Comparison of ENCODE assay signal across 20 cellular contexts in genomic region chr2:120775801-120776589, GRCh38. TPM values are rescaled to one million over a fixed set of nuclear protein-coding genes. Genes with fewer than 3 reads are reported as not detected.
"Had no signal": no experiment of that assay in that cellular context is flagged by ENCODE, and none has a peak within 500 bp of the region (broad histone marks: within the 10 kb centered on the region; RNA-seq: fewer than 3 reads in every experiment).

No MANE protein-coding gene starts in this region.

- H3K4me3 ChIP-seq: cardiac muscle cell, ovary, smooth muscle cell, thoracic aorta had no signal

- H3K4me1 Mint-ChIP-seq: activated CD4-positive, alpha-beta T cell treated with anti-CD3 and anti-CD28 coated beads, Interleukin-2, amount 10 ng/mL, durations not matched to agents 7 days and 5 days; activated naive CD4-positive, alpha-beta T cell treated with anti-CD3 and anti-CD28 coated beads, Interleukin-2, amount 10 ng/mL, durations not matched to agents 7 days and 5 days; stimulated activated naive B cell treated with anti-CD40 and anti-IgM and Interleukin-4, amounts not matched to agents 10 μg/mL and 1 μg/mL and 100 μg/mL, for 72 hours had no signal

- H3K9me3 ChIP-seq: ovary, thoracic aorta had no signal

- H3K4me3 Mint-ChIP-seq: activated CD4-positive, alpha-beta T cell treated with anti-CD3 and anti-CD28 coated beads, Interleukin-2, amount 10 ng/mL, durations not matched to agents 7 days and 5 days; activated CD8-positive, alpha-beta T cell treated with anti-CD3 and anti-CD28 coated beads, Interleukin-2, amount 10 ng/mL, durations not matched to agents 7 days and 5 days; activated naive CD4-positive, alpha-beta T cell treated with anti-CD3 and anti-CD28 coated beads, Interleukin-2, amount 10 ng/mL, durations not matched to agents 7 days and 5 days; stimulated activated naive B cell treated with anti-CD40 and anti-IgM and Interleukin-4, amounts not matched to agents 10 μg/mL and 1 μg/mL and 100 μg/mL, for 72 hours; T-helper 1 cell treated with Interleukin-12 subunit alpha and Interleukin-12 subunit beta and Interleukin-4 antibody, amounts not matched to agents 30 μg/mL and 1 μg/mL, for 36 hours had no signal

- H3K4me2 ChIP-seq: smooth muscle cell had no signal

- H3K27me3 ChIP-seq: cardiac muscle cell, ovary had no signal

- H3K36me3 ChIP-seq: cardiac muscle cell, ovary, thoracic aorta had no signal

- ATAC-seq: activated CD4-positive, CD25-positive, alpha-beta regulatory T cell treated with anti-CD3 and anti-CD28 coated beads, Interleukin-2, amount 50 U/mL, for 24 hours; activated CD8-positive, alpha-beta T cell treated with anti-CD3 and anti-CD28 coated beads, Interleukin-2, amount 10 ng/mL, durations not matched to agents 7 days and 5 days; left lobe of liver; sciatic nerve; stimulated activated naive B cell treated with anti-CD40 and anti-IgM and Interleukin-4, amounts not matched to agents 10 μg/mL and 1 μg/mL and 100 μg/mL, for 72 hours had no signal

- DNase-seq: activated CD4-positive, alpha-beta T cell treated with anti-CD3 and anti-CD28 coated beads, Interleukin-2, amount 10 ng/mL, durations not matched to agents 7 days and 5 days; activated CD8-positive, alpha-beta memory T cell treated with anti-CD3 and anti-CD28 coated beads, Interleukin-2, amount 50 U/mL, for 48 hours; activated CD8-positive, alpha-beta T cell treated with anti-CD3 and anti-CD28 coated beads, Interleukin-2, amount 10 ng/mL, durations not matched to agents 7 days and 5 days; activated effector memory CD4-positive, alpha-beta T cell treated with Interleukin-2 at 50 U/mL for 16 hours; activated naive CD4-positive, alpha-beta T cell treated with anti-CD3 and anti-CD28 coated beads, Interleukin-2, amount 10 ng/mL, durations not matched to agents 7 days and 5 days; activated T-cell treated with anti-CD3 and anti-CD28 coated beads, Interleukin-2, amount 50 U/mL, for 48 hours; foreskin fibroblast; hippocampal formation; stimulated activated naive B cell treated with anti-CD40 and anti-IgM and Interleukin-4, amounts not matched to agents 10 μg/mL and 1 μg/mL and 100 μg/mL, for 72 hours had no signal

- H3K9me3 Mint-ChIP-seq: activated CD4-positive, alpha-beta T cell treated with anti-CD3 and anti-CD28 coated beads, Interleukin-2, amount 10 ng/mL, durations not matched to agents 7 days and 5 days; activated naive CD4-positive, alpha-beta T cell treated with anti-CD3 and anti-CD28 coated beads, Interleukin-2, amount 10 ng/mL, durations not matched to agents 7 days and 5 days; stimulated activated naive B cell treated with anti-CD40 and anti-IgM and Interleukin-4, amounts not matched to agents 10 μg/mL and 1 μg/mL and 100 μg/mL, for 72 hours; T-helper 1 cell treated with Interleukin-12 subunit alpha and Interleukin-12 subunit beta and Interleukin-4 antibody, amounts not matched to agents 30 μg/mL and 1 μg/mL, for 36 hours had no signal

- H3K36me3 Mint-ChIP-seq: activated naive CD4-positive, alpha-beta T cell treated with anti-CD3 and anti-CD28 coated beads, Interleukin-2, amount 10 ng/mL, durations not matched to agents 7 days and 5 days; stimulated activated naive B cell treated with anti-CD40 and anti-IgM and Interleukin-4, amounts not matched to agents 10 μg/mL and 1 μg/mL and 100 μg/mL, for 72 hours had no signal

- H3K27me3 Mint-ChIP-seq: activated CD4-positive, alpha-beta T cell treated with anti-CD3 and anti-CD28 coated beads, Interleukin-2, amount 10 ng/mL, durations not matched to agents 7 days and 5 days; activated naive CD4-positive, alpha-beta T cell treated with anti-CD3 and anti-CD28 coated beads, Interleukin-2, amount 10 ng/mL, durations not matched to agents 7 days and 5 days; stimulated activated naive B cell treated with anti-CD40 and anti-IgM and Interleukin-4, amounts not matched to agents 10 μg/mL and 1 μg/mL and 100 μg/mL, for 72 hours had no signal

- H3K27ac ChIP-seq: cardiac muscle cell, epithelial cell of prostate, ovary, thoracic aorta had no signal

- H3K27ac Mint-ChIP-seq: activated CD4-positive, alpha-beta T cell treated with anti-CD3 and anti-CD28 coated beads, Interleukin-2, amount 10 ng/mL, durations not matched to agents 7 days and 5 days; activated CD8-positive, alpha-beta T cell treated with anti-CD3 and anti-CD28 coated beads, Interleukin-2, amount 10 ng/mL, durations not matched to agents 7 days and 5 days; activated naive CD4-positive, alpha-beta T cell treated with anti-CD3 and anti-CD28 coated beads, Interleukin-2, amount 10 ng/mL, durations not matched to agents 7 days and 5 days; stimulated activated naive B cell treated with anti-CD40 and anti-IgM and Interleukin-4, amounts not matched to agents 10 μg/mL and 1 μg/mL and 100 μg/mL, for 72 hours; T-helper 1 cell treated with Interleukin-12 subunit alpha and Interleukin-12 subunit beta and Interleukin-4 antibody, amounts not matched to agents 30 μg/mL and 1 μg/mL, for 36 hours had no signal

RNA-seq across cellular contexts. Expression of gene GLI2, which starts 40.3 kb away (rescaled TPM):
- total RNA-seq: mononuclear cell, pulmonary artery endothelial cell had no signal
